Comparison of ENCODE assay signal across 8 cellular contexts in genomic region chr18:51030537-51031258, GRCh38. TPM values are rescaled to one million over a fixed set of nuclear protein-coding genes. Genes with fewer than 3 reads are reported as not detected.
A peak's percentile ranks its signal among the peaks of the same experiment; 100 is the strongest.
DNase-seq lines count a peak whose midpoint lies in the region; ATAC-seq and TF ChIP-seq lines count a peak whose summit lies in the region.

No MANE protein-coding gene starts in this region.

- H3K27ac ChIP-seq in endodermal cell (ENCODE audit: low read depth, low read length), result peak overlapping the region; percentile 95

- CTCF ChIA-PET in activated CD8-positive, alpha-beta memory T cell treated with anti-CD3 and anti-CD28 coated beads, Interleukin-2, amount 10 ng/mL, durations not matched to agents 7 days and 5 days (lab: Charles Lee), result interaction anchor here (1.3 to 3.9 kb wide), 7 partner anchors 10 to 210 kb away, joined by 3 to 18 read pairs (median 10); partner anchors contain the start of genes ME2 and MRO

- H3K4me1 Mint-ChIP-seq in activated CD8-positive, alpha-beta memory T cell treated with anti-CD3 and anti-CD28 coated beads, Interleukin-2, amount 10 ng/mL, durations not matched to agents 7 days and 5 days, result peaks cover 59% of the 10 kb centered on the region
- H3K4me1 Mint-ChIP-seq in endodermal cell, result peaks cover 22% of the 10 kb centered on the region

- DNase-seq in A172 (ENCODE audit: low spot score) (peak; percentile 13), NCI-H226 (peak; percentile 35), endodermal cell (peak; percentile 86), midbrain (lab: John Stamatoyannopoulos, UW) (peak; percentile 60)
- peak; percentile 69 for DNase-seq in activated CD8-positive, alpha-beta memory T cell treated with anti-CD3 and anti-CD28 coated beads, Interleukin-2, amount 10 ng/mL, durations not matched to agents 7 days and 5 days
- peak; percentile 23 to 46 for DNase-seq in stimulated activated CD8-positive, alpha-beta memory T cell treated with anti-CD3 and anti-CD28 coated beads, Interleukin-15, amount 100 ng/mL, for 4 hours (ENCODE audit: low read depth in 2 of 2)

- H3K36me3 ChIP-seq in endodermal cell (ENCODE audit: control insufficient read depth, insufficient read depth, low read length), result peaks cover 8% of the 10 kb centered on the region

- H3K4me3 ChIP-seq in endodermal cell (ENCODE audit: low read length), result peak overlapping the region; percentile 98

- no peak for TF ChIP-seq CTCF in endodermal cell (conservative IDR thresholded peaks at IDR 0.05)

- 0% methylated on average over 8 to 65 of the region's 66 CpGs for WGBS in endodermal cell (ENCODE audit: insufficient coverage in 1 of 2, insufficient read length in 1 of 2), 2 experiments

- no peaks in the 10 kb centered on the region for H3K27me3 Mint-ChIP-seq in activated CD8-positive, alpha-beta memory T cell treated with anti-CD3 and anti-CD28 coated beads, Interleukin-2, amount 10 ng/mL, durations not matched to agents 7 days and 5 days
- no peaks in the 10 kb centered on the region for H3K27me3 Mint-ChIP-seq in endodermal cell (ENCODE audit: insufficient read depth)

- peaks cover 14% of the 10 kb centered on the region for H3K4me1 ChIP-seq in endodermal cell (ENCODE audit: control insufficient read depth, insufficient read depth, low read length)

- H3K27me3 ChIP-seq in endodermal cell (ENCODE audit: control insufficient read depth, insufficient read depth, low read length, poor library complexity, severe bottlenecking), result no peaks in the 10 kb centered on the region

- H3K36me3 Mint-ChIP-seq in activated CD8-positive, alpha-beta memory T cell treated with anti-CD3 and anti-CD28 coated beads, Interleukin-2, amount 10 ng/mL, durations not matched to agents 7 days and 5 days, result peaks cover 21% of the 10 kb centered on the region
- peaks cover 18% of the 10 kb centered on the region for H3K36me3 Mint-ChIP-seq in endodermal cell (ENCODE audit: low read depth)

- no peak for TF ChIP-seq POLR2A in GM18505 (IDR thresholded peaks at IDR 0.05; ENCODE audit: borderline replicate concordance, extremely low read depth, insufficient read depth, insufficient read length)

- H3K9me3 ChIP-seq in endodermal cell (ENCODE audit: control insufficient read depth, low read length), result no peaks in the 10 kb centered on the region

- peak overlapping the region; percentile 95 for H3K4me3 Mint-ChIP-seq in activated CD8-positive, alpha-beta memory T cell treated with anti-CD3 and anti-CD28 coated beads, Interleukin-2, amount 10 ng/mL, durations not matched to agents 7 days and 5 days
- H3K4me3 Mint-ChIP-seq in endodermal cell, result peak overlapping the region; percentile 91

- no peaks in the 10 kb centered on the region for H3K9me3 Mint-ChIP-seq in activated CD8-positive, alpha-beta memory T cell treated with anti-CD3 and anti-CD28 coated beads, Interleukin-2, amount 10 ng/mL, durations not matched to agents 7 days and 5 days (ENCODE audit: low read depth)
- H3K9me3 Mint-ChIP-seq in endodermal cell, result no peaks in the 10 kb centered on the region

- peak overlapping the region; percentile 88 for H3K9ac ChIP-seq in endodermal cell (ENCODE audit: extremely low read depth, low read length, poor library complexity, severe bottlenecking)

- peak; percentile 60 for ATAC-seq in GM18505 (IDR thresholded peaks at IDR 0.05; ENCODE audit: unreplicated experiment)
- ATAC-seq in HG03025 (IDR thresholded peaks at IDR 0.05; ENCODE audit: low FRiP score, unreplicated experiment), result peak; percentile 58
- peak; percentile 58 for ATAC-seq in activated CD8-positive, alpha-beta memory T cell treated with anti-CD3 and anti-CD28 coated beads, Interleukin-2, amount 10 ng/mL, durations not matched to agents 7 days and 5 days

- H3K27ac Mint-ChIP-seq in activated CD8-positive, alpha-beta memory T cell treated with anti-CD3 and anti-CD28 coated beads, Interleukin-2, amount 10 ng/mL, durations not matched to agents 7 days and 5 days, result peak overlapping the region; percentile 94
- peak overlapping the region; percentile 93 for H3K27ac Mint-ChIP-seq in endodermal cell

RNA-seq across cellular contexts. Expression of gene SMAD4, which starts 0.7 kb away (rescaled TPM):
- 71.9 and 92.8 TPM in 2 replicates for total RNA-seq in A172 (2014; rRNA removed; shearing (Covaris generic))
- 10 to 100 TPM; 66.8 to 72.7 TPM for total RNA-seq in activated CD8-positive, alpha-beta memory T cell treated with anti-CD3 and anti-CD28 coated beads, Interleukin-2, amount 10 ng/mL, durations not matched to agents 7 days and 5 days
- 100 to 1,000 TPM; 132 to 133 TPM for total RNA-seq in endodermal cell
- polyA plus RNA-seq in endodermal cell (2013, experiment 1 of 2), result 136 TPM
- 130 TPM for polyA plus RNA-seq in endodermal cell (2013, experiment 2 of 2)

Comparison
In these comparisons a context has a peak if more than half of its experiments do, and no peak if none do; other contexts are left out.
1. Peak in every context shown above with its lines: DNase-seq, ATAC-seq, H3K4me3 ChIP-seq and H3K27ac ChIP-seq.
2. DNase-seq: peak in every context shown above with its lines; median percentile 86 in endodermal cell; 69 in activated CD8-positive, alpha-beta memory T cell treated with anti-CD3 and anti-CD28 coated beads, Interleukin-2, amount 10 ng/mL, durations not matched to agents 7 days and 5 days; 60 in midbrain; 35 in NCI-H226; 34 in stimulated activated CD8-positive, alpha-beta memory T cell treated with anti-CD3 and anti-CD28 coated beads, Interleukin-15, amount 100 ng/mL, for 4 hours; 13 in A172.